18 cellular contexts compared by ENCODE assay signal in genomic region chr4:184148871-184149637, GRCh38.
DNase-seq lines count a peak whose midpoint lies in the region; ATAC-seq and TF ChIP-seq lines count a peak whose summit lies in the region.
"Had no signal": no experiment of that assay in that cellular context is flagged by ENCODE, and none has a peak within 500 bp of the region (broad histone marks: within the 10 kb centered on the region; RNA-seq: fewer than 3 reads in every experiment).

No MANE protein-coding gene starts in this region.

- peaks cover 7% of the 10 kb centered on the region for H3K4me1 ChIP-seq in Loucy (ENCODE audit: insufficient read depth, low read length, poor library complexity, severe bottlenecking)

- H3K27me3 ChIP-seq in Loucy (ENCODE audit: insufficient read depth, low read length, poor library complexity, severe bottlenecking) = no peaks in the 10 kb centered on the region

- H3K9ac ChIP-seq in Loucy (ENCODE audit: low read depth, low read length, poor library complexity, severe bottlenecking) = no peak overlapping the region

- no peaks in the 10 kb centered on the region for H3K9me3 ChIP-seq in Loucy (ENCODE audit: insufficient read depth, low read depth, low read length)

- ATAC-seq in sciatic nerve = peak; percentile 51
- no peak for ATAC-seq in GM18505 (IDR thresholded peaks at IDR 0.05; ENCODE audit: unreplicated experiment)
- ATAC-seq in HG03342 (IDR thresholded peaks at IDR 0.05; ENCODE audit: unreplicated experiment) = no peak

- no peaks in the 10 kb centered on the region for H3K9me2 ChIP-seq in Loucy (replicated peaks; ENCODE audit: low read depth, low read length)

- no peaks in the 10 kb centered on the region for H3F3A ChIP-seq in Loucy (ENCODE audit: low read depth)

- no peaks in the 10 kb centered on the region for H3K36me3 Mint-ChIP-seq in T-helper 2 cell treated with Interferon-gamma antibody and Interleukin-4, amounts not matched to agents 5 μg/mL and 100 μg/mL, for 36 hours (ENCODE audit: low read depth)
- H3K36me3 Mint-ChIP-seq: CD4-positive, alpha-beta memory T cell had no signal

- H3K4me2 ChIP-seq in Loucy (ENCODE audit: low read depth, low read length, poor library complexity, severe bottlenecking) = no peak overlapping the region

- H3K27ac Mint-ChIP-seq in T-helper 2 cell treated with Interferon-gamma antibody and Interleukin-4, amounts not matched to agents 5 μg/mL and 100 μg/mL, for 36 hours = no peak overlapping the region
- H3K27ac Mint-ChIP-seq: CD4-positive, alpha-beta memory T cell had no signal

- H3K4me3 ChIP-seq in Loucy (ENCODE audit: low read length, poor library complexity, severe bottlenecking) = no peak overlapping the region
- H3K4me3 ChIP-seq in fibroblast of mammary gland (ENCODE audit: control insufficient read depth, low read depth, low read length) = no peak overlapping the region

- TF ChIP-seq CTCF in Loucy (conservative IDR thresholded peaks at IDR 0.05; ENCODE audit: low read length) (no peak), fibroblast of mammary gland (conservative IDR thresholded peaks at IDR 0.05; ENCODE audit: control insufficient read depth, insufficient read depth, low read depth, low read length) (no peak)

- H3K79me2 ChIP-seq in Loucy (ENCODE audit: insufficient read depth, low read length) = no peaks in the 10 kb centered on the region

- no peaks in the 10 kb centered on the region for H4K20me1 ChIP-seq in Loucy (ENCODE audit: insufficient read depth, low read length, poor library complexity, severe bottlenecking)

- no peaks in the 10 kb centered on the region for H3K9me3 Mint-ChIP-seq in T-helper 2 cell treated with Interferon-gamma antibody and Interleukin-4, amounts not matched to agents 5 μg/mL and 100 μg/mL, for 36 hours
- H3K9me3 Mint-ChIP-seq: CD4-positive, alpha-beta memory T cell had no signal

- peak overlapping the region; percentile 5 for H3K4me3 Mint-ChIP-seq in T-helper 2 cell treated with Interferon-gamma antibody and Interleukin-4, amounts not matched to agents 5 μg/mL and 100 μg/mL, for 36 hours
- H3K4me3 Mint-ChIP-seq: CD4-positive, alpha-beta memory T cell had no signal

- TF ChIP-seq POLR2A in GM18505 (IDR thresholded peaks at IDR 0.05; ENCODE audit: borderline replicate concordance, extremely low read depth, insufficient read depth, insufficient read length) = no peak

- intact Hi-C loops in sciatic nerve (cut with DNase I) = no loop called here

- no peak for DNase-seq in T-helper 2 cell treated with Interferon-gamma antibody and Interleukin-4, amounts not matched to agents 5 μg/mL and 100 μg/mL, for 36 hours (ENCODE audit: low spot score)
- DNase-seq in T-helper 2 cell (no peak), fibroblast of mammary gland (ENCODE audit: low read depth) (peak; percentile 18), sciatic nerve (ENCODE audit: low spot score) (no peak), activated gamma-delta T cell (lab: John Stamatoyannopoulos, UW) (no peak)
- DNase-seq: 8988T; CD4-positive, alpha-beta memory T cell; DMS79 treated with DMSO at 0.1 percent for 48 hours; GDM1; H7; NCI-H1092; NCI-H1694; NCI-H446 treated with DMSO at 0.1 percent for 48 hours; NCI-H774; SIG-M5 had no signal

- no peaks in the 10 kb centered on the region for H3K27me3 Mint-ChIP-seq in T-helper 2 cell treated with Interferon-gamma antibody and Interleukin-4, amounts not matched to agents 5 μg/mL and 100 μg/mL, for 36 hours (ENCODE audit: low read depth)

- H3K4me1 Mint-ChIP-seq in T-helper 2 cell treated with Interferon-gamma antibody and Interleukin-4, amounts not matched to agents 5 μg/mL and 100 μg/mL, for 36 hours (ENCODE audit: low read depth) = peaks cover 13% of the 10 kb centered on the region

- H2AFZ ChIP-seq in Loucy (ENCODE audit: low read length) = 0 out of 2 replicates have a peak overlapping the region, but pooled peaks have one; percentile 21

- no peaks in the 10 kb centered on the region for H3K36me3 ChIP-seq in Loucy (ENCODE audit: insufficient read depth, low read length)
